ENCODE assay signal across 1 cellular context in the genomic region with DNA sequence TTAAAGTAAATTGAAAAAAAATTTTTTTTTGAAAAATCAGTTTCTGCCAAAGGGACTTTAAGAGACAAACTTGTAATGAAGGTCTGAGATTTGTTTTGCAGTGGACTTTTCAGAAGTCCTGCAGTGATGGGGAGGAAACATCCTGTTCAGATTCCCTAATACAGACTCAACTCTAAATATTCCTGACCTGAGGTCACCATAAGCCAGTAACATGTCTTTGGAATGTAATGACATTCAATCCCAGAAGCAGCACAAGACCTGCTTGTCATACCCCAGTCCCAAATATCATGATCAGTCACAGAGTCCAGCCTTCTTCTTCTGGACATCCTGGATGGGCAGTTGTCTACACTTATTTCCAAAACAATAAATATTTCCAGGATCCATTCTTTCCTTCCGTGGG.
TF ChIP-seq lines count a peak whose summit lies in the region.

No MANE protein-coding gene starts in this region.

TF ChIP-seq in IMR-90, 13 proteins besides CTCF, POLR2A, EP300 and RAD21:
- TF ChIP-seq FOS (IDR thresholded peaks at IDR 0.05; ENCODE audit: low read depth, low read length) (no peak), BHLHE40 (IDR thresholded peaks at IDR 0.05; ENCODE audit: low read depth, low read length) (no peak), CEBPB (IDR thresholded peaks at IDR 0.05; ENCODE audit: low read depth, low read length) (no peak), RCOR1 (IDR thresholded peaks at IDR 0.05; ENCODE audit: insufficient replicate concordance, low read length) (no peak), NFE2L2 (IDR thresholded peaks at IDR 0.05; ENCODE audit: low read depth, low read length) (no peak)
- TF ChIP-seq, protein P1, sequence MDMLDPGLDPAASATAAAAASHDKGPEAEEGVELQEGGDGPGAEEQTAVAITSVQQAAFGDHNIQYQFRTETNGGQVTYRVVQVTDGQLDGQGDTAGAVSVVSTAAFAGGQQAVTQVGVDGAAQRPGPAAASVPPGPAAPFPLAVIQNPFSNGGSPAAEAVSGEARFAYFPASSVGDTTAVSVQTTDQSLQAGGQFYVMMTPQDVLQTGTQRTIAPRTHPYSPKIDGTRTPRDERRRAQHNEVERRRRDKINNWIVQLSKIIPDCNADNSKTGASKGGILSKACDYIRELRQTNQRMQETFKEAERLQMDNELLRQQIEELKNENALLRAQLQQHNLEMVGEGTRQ (IDR thresholded peaks at IDR 0.05; ENCODE audit: low read depth, low read length): no peak
- TF ChIP-seq, protein P2, sequence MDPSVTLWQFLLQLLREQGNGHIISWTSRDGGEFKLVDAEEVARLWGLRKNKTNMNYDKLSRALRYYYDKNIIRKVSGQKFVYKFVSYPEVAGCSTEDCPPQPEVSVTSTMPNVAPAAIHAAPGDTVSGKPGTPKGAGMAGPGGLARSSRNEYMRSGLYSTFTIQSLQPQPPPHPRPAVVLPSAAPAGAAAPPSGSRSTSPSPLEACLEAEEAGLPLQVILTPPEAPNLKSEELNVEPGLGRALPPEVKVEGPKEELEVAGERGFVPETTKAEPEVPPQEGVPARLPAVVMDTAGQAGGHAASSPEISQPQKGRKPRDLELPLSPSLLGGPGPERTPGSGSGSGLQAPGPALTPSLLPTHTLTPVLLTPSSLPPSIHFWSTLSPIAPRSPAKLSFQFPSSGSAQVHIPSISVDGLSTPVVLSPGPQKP (IDR thresholded peaks at IDR 0.05; ENCODE audit: borderline replicate concordance, low read depth, low read length): no peak
